Comparison of ENCODE assay signal across 8 cellular contexts in genomic region chr17:45050680-45051059, GRCh38. TPM values are rescaled to one million over a fixed set of nuclear protein-coding genes. Genes with fewer than 3 reads are reported as not detected.
DNase-seq lines count a peak whose midpoint lies in the region; ATAC-seq and TF ChIP-seq lines count a peak whose summit lies in the region.

No MANE protein-coding gene starts in this region.

- no peaks in the 10 kb centered on the region for H3K27me3 ChIP-seq in OCI-LY3 (ENCODE audit: low read depth, low read length)
- no peaks in the 10 kb centered on the region for H3K27me3 ChIP-seq in spleen (replicated peaks in 1 of 7)

- DNase-seq in NOMO-1 treated with dmso at 0.1 percent for 144 hours (lab: John Stamatoyannopoulos, UW; ENCODE audit: unreplicated experiment): peak; percentile 1
- DNase-seq in NOMO-1 (lab: John Stamatoyannopoulos, UW; ENCODE audit: unreplicated experiment in 2 of 2): no peak
- DNase-seq in spleen: no peak
- DNase-seq in COR-L47 (lab: John Stamatoyannopoulos, UW): no peak

- peaks cover 21% of the 10 kb centered on the region for H3K79me2 ChIP-seq in OCI-LY3 (ENCODE audit: low read length)

- ATAC-seq in GM18511 (IDR thresholded peaks at IDR 0.05; ENCODE audit: unreplicated experiment): no peak

- intact Hi-C loops in spleen (cut with DNase I; ENCODE audit: low total_unique reads): no loop called here

- no peaks in the 10 kb centered on the region for H3K27me3 Mint-ChIP-seq in activated naive CD4-positive, alpha-beta T cell treated with anti-CD3 and anti-CD28 coated beads, Interleukin-2, amount 50 U/mL, for 24 hours

- H3K4me1 Mint-ChIP-seq in activated naive CD4-positive, alpha-beta T cell treated with anti-CD3 and anti-CD28 coated beads, Interleukin-2, amount 50 U/mL, for 24 hours: peaks cover 42% of the 10 kb centered on the region

- peak overlapping the region; percentile 97 for H3K9ac ChIP-seq in OCI-LY3 (ENCODE audit: low read length)

- peak overlapping the region; percentile 100 for H3K4me2 ChIP-seq in OCI-LY3 (ENCODE audit: low read length)

- TF ChIP-seq CTCF in OCI-LY3 (IDR thresholded peaks at IDR 0.05; ENCODE audit: low read depth, low read length): no peak
- no peak for TF ChIP-seq CTCF in spleen (IDR thresholded peaks at IDR 0.05 in 8 of 11, conservative IDR thresholded peaks at IDR 0.05 in 3 of 11)

- H3K9me3 Mint-ChIP-seq in activated naive CD4-positive, alpha-beta T cell treated with anti-CD3 and anti-CD28 coated beads, Interleukin-2, amount 50 U/mL, for 24 hours: no peaks in the 10 kb centered on the region

- H3K9me3 ChIP-seq in OCI-LY3 (ENCODE audit: insufficient read depth, low read length) (no peaks in the 10 kb centered on the region), spleen (no peaks in the 10 kb centered on the region)

- H2AFZ ChIP-seq in OCI-LY3 (ENCODE audit: low read depth, low read length): 0 out of 2 replicates have a peak overlapping the region, but pooled peaks have one; percentile 35

- peak overlapping the region; percentile 98 for H3K27ac Mint-ChIP-seq in activated naive CD4-positive, alpha-beta T cell treated with anti-CD3 and anti-CD28 coated beads, Interleukin-2, amount 50 U/mL, for 24 hours

- TF ChIP-seq POLR2A in spleen (IDR thresholded peaks at IDR 0.05): no peak

- H3K36me3 ChIP-seq in OCI-LY3 (replicated peaks; ENCODE audit: low read depth, low read length): peaks cover 4% of the 10 kb centered on the region
- H3K36me3 ChIP-seq in spleen: peaks cover 0 to 4% (median 0%) of the 10 kb centered on the region in 6 donors

- H3K4me3 Mint-ChIP-seq in activated naive CD4-positive, alpha-beta T cell treated with anti-CD3 and anti-CD28 coated beads, Interleukin-2, amount 50 U/mL, for 24 hours: peak overlapping the region; percentile 98

- no peaks in the 10 kb centered on the region for H3K36me3 Mint-ChIP-seq in activated naive CD4-positive, alpha-beta T cell treated with anti-CD3 and anti-CD28 coated beads, Interleukin-2, amount 50 U/mL, for 24 hours

- no peaks in the 10 kb centered on the region for H4K20me1 ChIP-seq in OCI-LY3 (ENCODE audit: insufficient read depth, low read length)

- H3K4me1 ChIP-seq in OCI-LY3 (ENCODE audit: low read length): peaks cover 11% of the 10 kb centered on the region
- H3K4me1 ChIP-seq in spleen: peaks cover 16 to 43% (median 30%) of the 10 kb centered on the region in 6 donors

- H3K27ac ChIP-seq in OCI-LY3 (ENCODE audit: low read length) (peak overlapping the region; percentile 86), spleen (peak overlapping the region; percentile 80 to 94 (median 89))

- H3K4me3 ChIP-seq in OCI-LY3 (ENCODE audit: low read length) (peak overlapping the region; percentile 89), iPS-11a (ENCODE audit: low read depth, low read length) (peak overlapping the region; percentile 86), spleen (peak overlapping the region; percentile 53 to 71 (median 59))

- 0 to 2% (median 0%) methylated on average over 10 to 12 of the region's 12 CpGs for WGBS in spleen, 5 donors

RNA-seq across cellular contexts. Expression of gene DCAKD, which starts 0.8 kb away (rescaled TPM):
- 10 to 100 TPM; 16.0 to 23.7 (median 19.6) TPM for total RNA-seq in spleen
- polyA plus RNA-seq in spleen: 10 to 100 TPM in 2 of 3 donors, 1 to 10 TPM in 1; 7.2 to 10.9 (median 10.4) TPM

RNA-seq across cellular contexts. Expression of gene NMT1, which starts 10.4 kb away (rescaled TPM):
- 100 to 1,000 TPM in 2 of 7 donors, 10 to 100 TPM in 5; 49.7 to 108 (median 94.4) TPM for total RNA-seq in spleen
- 10 to 100 TPM; 37.5 to 58.7 (median 37.7) TPM for polyA plus RNA-seq in spleen
